8 cellular contexts compared by ENCODE assay signal in genomic region chr10:73494877-73495225, GRCh38. TPM values are rescaled to one million over a fixed set of nuclear protein-coding genes. Genes with fewer than 3 reads are reported as not detected.
A peak's percentile ranks its signal among the peaks of the same experiment; 100 is the strongest.
DNase-seq lines count a peak whose midpoint lies in the region; ATAC-seq and TF ChIP-seq lines count a peak whose summit lies in the region.

No MANE protein-coding gene starts in this region.

- H3K4me3 Mint-ChIP-seq in Calu3 (ENCODE audit: low read depth, unreplicated experiment): peak overlapping the region; percentile 86

- ATAC-seq in GM19467 (IDR thresholded peaks at IDR 0.05; ENCODE audit: unreplicated experiment): no peak
- no peak for ATAC-seq in GM18861 (IDR thresholded peaks at IDR 0.05; ENCODE audit: unreplicated experiment)
- no peak for ATAC-seq in HG02840 (IDR thresholded peaks at IDR 0.05; ENCODE audit: low FRiP score, unreplicated experiment)
- no peak for ATAC-seq in HG03457 (IDR thresholded peaks at IDR 0.05; ENCODE audit: unreplicated experiment)

- peaks cover 11 to 31% (median 25%) of the 10 kb centered on the region in 4 donors for H3K36me3 ChIP-seq in esophagus muscularis mucosa
- no peaks in the 10 kb centered on the region for H3K36me3 ChIP-seq in parathyroid adenoma (ENCODE audit: control insufficient read depth, insufficient read depth, low read length)

- H3K27ac Mint-ChIP-seq in Calu3 (ENCODE audit: unreplicated experiment): peak overlapping the region; percentile 78

- H3K9me3 Mint-ChIP-seq in Calu3 (ENCODE audit: low read depth, unreplicated experiment): no peaks in the 10 kb centered on the region

- H3K9ac ChIP-seq in parathyroid adenoma: peak overlapping the region; percentile 94

- H3K9me3 ChIP-seq in esophagus muscularis mucosa (no peaks in the 10 kb centered on the region), parathyroid adenoma (ENCODE audit: control insufficient read depth, low read length) (no peaks in the 10 kb centered on the region)

- TF ChIP-seq CTCF in Calu3 (IDR thresholded peaks at IDR 0.05; ENCODE audit: unreplicated experiment) (no peak), RWPE1 (conservative IDR thresholded peaks at IDR 0.05; ENCODE audit: low read depth) (no peak), esophagus muscularis mucosa (IDR thresholded peaks at IDR 0.05) (no peak), parathyroid adenoma (IDR thresholded peaks at IDR 0.05) (no peak)

- intact Hi-C loops in Calu3 (cut with micrococcal nuclease; ENCODE audit: unreplicated experiment) (loop anchor here (5.0 kb wide), 1 partner anchor 83 kb away; the partner anchor contains the start of gene ANXA7), esophagus muscularis mucosa (cut with DNase I) (loop anchor here (5.0 kb wide), 1 partner anchor 38 kb away; no protein-coding TSS in a partner anchor)

- H3K4me2 ChIP-seq in parathyroid adenoma (ENCODE audit: low read length): peak overlapping the region; percentile 97

- H3K4me1 ChIP-seq in esophagus muscularis mucosa (peaks cover 26 to 67% (median 63%) of the 10 kb centered on the region in 4 donors), parathyroid adenoma (no peaks in the 10 kb centered on the region)

- H3K4me1 Mint-ChIP-seq in Calu3 (ENCODE audit: low read depth, unreplicated experiment): peaks cover 29% of the 10 kb centered on the region

- H2AFZ ChIP-seq in parathyroid adenoma: peak overlapping the region; percentile 79

- TF ChIP-seq POLR2A in esophagus muscularis mucosa (IDR thresholded peaks at IDR 0.05; ENCODE audit: low read depth): no peak

- no peaks in the 10 kb centered on the region for H3K27me3 Mint-ChIP-seq in Calu3 (ENCODE audit: unreplicated experiment)

- peaks cover 23% of the 10 kb centered on the region for H3K36me3 Mint-ChIP-seq in Calu3 (ENCODE audit: insufficient read depth, unreplicated experiment)

- TF ChIP-seq EP300 in esophagus muscularis mucosa (IDR thresholded peaks at IDR 0.05): no peak

- CTCF ChIA-PET in Calu3 (lab: Charles Lee) (interaction anchor here (0.9 kb wide), 1 partner anchor 9 kb away, joined by 3 read pairs; no protein-coding TSS in a partner anchor), RWPE1 (lab: Yijun Ruan, JAX) (interaction anchor here (0.5 to 0.9 kb wide), 3 partner anchors 17 to 84 kb away, joined by 3 to 4 read pairs (median 3); no protein-coding TSS in a partner anchor)

- BruUV-seq in Calu3 (replicated peaks; lab: Mats Ljungman, UMichigan): TSS peak; percentile 73

- peak overlapping the region; percentile 98 for H3K27ac ChIP-seq in RWPE1
- H3K27ac ChIP-seq in esophagus muscularis mucosa (replicated peaks in 1 of 4): peak overlapping the region; percentile 95 to 96 (median 96)
- H3K27ac ChIP-seq in parathyroid adenoma: peak overlapping the region; percentile 87

- H3K79me2 ChIP-seq in parathyroid adenoma: peaks cover 29% of the 10 kb centered on the region

- DNase-seq in Calu3 (no peak), RWPE1 (ENCODE audit: low spot score) (no peak), esophagus muscularis mucosa (ENCODE audit: extremely low spot score) (no peak)

- H3K4me3 ChIP-seq in esophagus muscularis mucosa (peak overlapping the region; percentile 72 to 92 (median 85)), parathyroid adenoma (ENCODE audit: low read depth, low read length) (peak overlapping the region; percentile 84)

- 0% methylated on average over 2 of the region's 2 CpGs for WGBS in esophagus muscularis mucosa

- POLR2A ChIA-PET in RWPE1 (lab: Yijun Ruan, JAX; ENCODE audit: low non-redundant PET): interaction anchor here (0.7 kb wide), 1 partner anchor 121 kb away, joined by 3 read pairs; no protein-coding TSS in a partner anchor

- H3K27me3 ChIP-seq in esophagus muscularis mucosa (no peaks in the 10 kb centered on the region), parathyroid adenoma (ENCODE audit: control insufficient read depth, insufficient read depth, low read length) (no peaks in the 10 kb centered on the region)

RNA-seq across cellular contexts. Expression of gene PPP3CB, which starts 1.0 kb away (rescaled TPM):
- total RNA-seq in Calu3 (2022): 26.4 and 27.5 TPM in 2 replicates
- total RNA-seq in esophagus muscularis mucosa: 100 to 1,000 TPM in 1 of 4 donors, 10 to 100 TPM in 3; 67.1 to 106 (median 71.6) TPM
